Comparison of ENCODE assay signal across 13 cellular contexts in the genomic region with DNA sequence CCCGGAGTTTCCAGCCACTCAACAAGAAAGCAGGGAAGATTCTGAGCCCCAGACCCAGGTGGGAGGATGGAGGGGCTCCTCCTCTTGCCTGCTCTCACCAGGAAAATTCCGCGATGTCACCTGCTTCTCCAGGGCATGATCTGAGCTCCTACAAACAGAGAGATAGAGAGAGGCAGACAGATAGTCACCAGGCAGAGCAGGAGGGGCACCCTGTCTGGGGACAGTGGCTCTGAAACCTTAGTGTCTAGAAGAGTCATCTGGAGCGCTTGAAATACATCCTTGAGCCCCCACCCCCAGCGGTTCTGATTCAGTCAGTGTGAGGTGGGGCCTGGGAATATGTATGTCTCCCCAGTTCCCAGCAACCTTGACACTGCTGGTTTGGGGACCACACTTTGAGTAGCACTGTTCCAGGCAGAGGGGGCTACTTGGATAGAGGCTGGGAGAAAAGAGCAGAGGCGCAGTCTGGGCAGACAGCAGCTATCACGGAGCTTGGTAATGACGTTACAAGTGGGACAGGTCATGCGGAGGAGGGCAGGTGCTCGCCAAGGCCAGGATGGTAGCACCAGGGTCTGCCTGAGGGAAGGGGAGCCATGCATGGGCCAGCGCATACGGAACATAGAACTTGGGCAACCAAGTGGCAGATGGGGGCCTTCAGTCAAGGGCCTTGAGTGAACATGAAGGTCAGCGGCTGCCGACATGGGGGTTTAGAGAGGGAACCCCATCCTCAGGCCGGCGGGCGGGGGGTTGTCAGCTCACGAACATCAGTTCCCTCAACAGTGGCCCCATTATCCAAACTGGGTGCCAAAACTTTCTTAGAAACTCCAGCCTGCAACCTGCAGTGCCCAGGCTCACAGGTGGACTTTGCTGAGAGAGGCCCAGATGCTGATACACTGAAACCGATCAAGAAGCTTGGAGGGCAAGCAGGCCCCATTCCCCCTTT.
"Had no signal": no experiment of that assay in that cellular context is flagged by ENCODE, and none has a peak within 500 bp of the region (broad histone marks: within the 10 kb centered on the region; RNA-seq: fewer than 3 reads in every experiment).

No MANE protein-coding gene starts in this region.

- H3K4me1 ChIP-seq: esophagus muscularis mucosa, SJSA1 had no signal

- H3K4me3 ChIP-seq: esophagus muscularis mucosa, SJSA1 had no signal

- H3K4me1 Mint-ChIP-seq: activated naive CD4-positive, alpha-beta T cell treated with anti-CD3 and anti-CD28 coated beads, Interleukin-2, amount 10 ng/mL, durations not matched to agents 7 days and 5 days; activated T-helper 17 cell treated with anti-CD3 and anti-CD28 coated beads, Interleukin-2, amount 50 U/mL, for 72 hours; naive thymus-derived CD4-positive, alpha-beta T cell had no signal

- H3K4me3 Mint-ChIP-seq: activated naive CD4-positive, alpha-beta T cell treated with anti-CD3 and anti-CD28 coated beads, Interleukin-2, amount 10 ng/mL, durations not matched to agents 7 days and 5 days; activated T-helper 17 cell treated with anti-CD3 and anti-CD28 coated beads, Interleukin-2, amount 50 U/mL, for 72 hours; naive thymus-derived CD4-positive, alpha-beta T cell; T-helper 2 cell treated with Interferon-gamma antibody and Interleukin-4, amounts not matched to agents 5 μg/mL and 100 μg/mL, for 36 hours had no signal

- DNase-seq: activated naive CD4-positive, alpha-beta T cell treated with anti-CD3 and anti-CD28 coated beads, Interleukin-2, amount 10 ng/mL, durations not matched to agents 7 days and 5 days; dermis blood vessel endothelial cell; hypothalamus; naive thymus-derived CD4-positive, alpha-beta T cell; occipital lobe; stimulated activated CD4-positive, alpha-beta T cell treated with anti-CD3 and anti-CD28 coated beads, Interleukin-4, amount 100 ng/mL, for 4 hours; SW 1271; trophoblast cell had no signal

- ATAC-seq: activated CD4-positive, CD25-positive, alpha-beta regulatory T cell treated with anti-CD3 and anti-CD28 coated beads, Interleukin-2, amount 50 U/mL, for 24 hours; activated T-helper 17 cell treated with anti-CD3 and anti-CD28 coated beads, Interleukin-2, amount 50 U/mL, for 72 hours; naive thymus-derived CD4-positive, alpha-beta T cell had no signal

- H3K9me3 ChIP-seq: SJSA1 had no signal

- H3K27ac Mint-ChIP-seq: activated naive CD4-positive, alpha-beta T cell treated with anti-CD3 and anti-CD28 coated beads, Interleukin-2, amount 10 ng/mL, durations not matched to agents 7 days and 5 days; T-helper 2 cell treated with Interferon-gamma antibody and Interleukin-4, amounts not matched to agents 5 μg/mL and 100 μg/mL, for 36 hours had no signal

- H3K36me3 ChIP-seq: esophagus muscularis mucosa, SJSA1 had no signal

- H3K9me3 Mint-ChIP-seq: activated naive CD4-positive, alpha-beta T cell treated with anti-CD3 and anti-CD28 coated beads, Interleukin-2, amount 10 ng/mL, durations not matched to agents 7 days and 5 days; activated T-helper 17 cell treated with anti-CD3 and anti-CD28 coated beads, Interleukin-2, amount 50 U/mL, for 72 hours; T-helper 2 cell treated with Interferon-gamma antibody and Interleukin-4, amounts not matched to agents 5 μg/mL and 100 μg/mL, for 36 hours had no signal

- H3K36me3 Mint-ChIP-seq: activated naive CD4-positive, alpha-beta T cell treated with anti-CD3 and anti-CD28 coated beads, Interleukin-2, amount 10 ng/mL, durations not matched to agents 7 days and 5 days had no signal

- H3K27ac ChIP-seq: esophagus muscularis mucosa, SJSA1 had no signal
